26 cellular contexts compared by ENCODE assay signal in the genomic region with DNA sequence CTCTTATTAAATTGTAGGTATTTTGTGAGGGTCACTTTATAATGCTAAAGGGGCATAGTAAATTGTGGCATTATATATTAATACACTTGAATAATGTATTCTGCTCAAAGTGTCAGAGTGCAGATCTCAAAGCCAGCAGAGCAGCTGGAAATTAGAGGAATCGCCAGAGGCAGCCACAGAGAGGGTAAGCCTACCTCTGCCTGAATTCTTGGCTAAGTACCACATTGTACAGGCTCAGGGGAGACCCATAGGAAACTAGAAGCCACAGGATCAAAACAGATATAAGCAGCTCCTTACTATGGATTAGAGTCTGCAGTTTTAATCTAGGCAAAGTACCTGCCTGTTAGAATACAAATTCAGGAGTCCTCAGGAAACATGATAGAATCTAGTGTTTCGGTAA.
"Had no signal": no experiment of that assay in that cellular context is flagged by ENCODE, and none has a peak within 500 bp of the region (broad histone marks: within the 10 kb centered on the region; RNA-seq: fewer than 3 reads in every experiment).

No MANE protein-coding gene starts in this region.

- H3K4me1 Mint-ChIP-seq: activated B cell treated with CpG ODN at 0.5 μM for 24 hours, natural killer cell had no signal

- H3K4me3 Mint-ChIP-seq: activated B cell treated with CpG ODN at 0.5 μM for 24 hours; activated CD8-positive, alpha-beta T cell treated with anti-CD3 and anti-CD28 coated beads for 36 hours; activated naive CD4-positive, alpha-beta T cell treated with anti-CD3 and anti-CD28 coated beads, Interleukin-2, amount 50 U/mL, for 24 hours; activated naive CD8-positive, alpha-beta T cell treated with anti-CD3 and anti-CD28 coated beads, Interleukin-2, amount 50 U/mL, for 24 hours; immature natural killer cell; natural killer cell; stimulated activated naive B cell treated with anti-CD40 and anti-IgM and Interleukin-4, amounts not matched to agents 10 μg/mL and 1 μg/mL and 100 μg/mL, for 72 hours had no signal

- H3K4me1 ChIP-seq: breast epithelium, stomach, thyroid gland, vagina had no signal

- DNase-seq: activated B cell treated with CpG ODN at 0.5 μM for 24 hours; activated CD4-positive, alpha-beta T cell treated with anti-CD3 and anti-CD28 coated beads, Interleukin-2, amount 50 U/mL, for 1 hour; activated CD8-positive, alpha-beta T cell treated with anti-CD3 and anti-CD28 coated beads for 36 hours; activated naive CD8-positive, alpha-beta T cell treated with anti-CD3 and anti-CD28 coated beads, Interleukin-2, amount 50 U/mL, for 24 hours; activated T-cell treated with anti-CD3 and anti-CD28 coated beads, Interleukin-2, amount 50 U/mL, for 48 hours; amygdala; central memory CD4-positive, alpha-beta T cell; head of caudate nucleus; hippocampal formation; immature natural killer cell; kidney; left colon; natural killer cell; posterior cingulate gyrus; right cardiac atrium; stimulated activated CD4-positive, alpha-beta T cell treated with anti-CD3 and anti-CD28 coated beads, Interleukin-15, amount 100 ng/mL, for 24 hours; stimulated activated CD4-positive, alpha-beta T cell treated with anti-CD3 and anti-CD28 coated beads, Interleukin-2, amount 100 ng/mL, for 24 hours; stimulated activated naive B cell treated with anti-CD40 and anti-IgM and Interleukin-4, amounts not matched to agents 10 μg/mL and 1 μg/mL and 100 μg/mL, for 72 hours; stomach; thyroid gland; upper lobe of left lung had no signal

- H3K27ac Mint-ChIP-seq: activated B cell treated with CpG ODN at 0.5 μM for 24 hours; activated CD8-positive, alpha-beta T cell treated with anti-CD3 and anti-CD28 coated beads for 36 hours; activated naive CD4-positive, alpha-beta T cell treated with anti-CD3 and anti-CD28 coated beads, Interleukin-2, amount 50 U/mL, for 24 hours; activated naive CD8-positive, alpha-beta T cell treated with anti-CD3 and anti-CD28 coated beads, Interleukin-2, amount 50 U/mL, for 24 hours; activated T-helper 2 cell treated with anti-CD3 and anti-CD28 coated beads, Interferon-gamma antibody, Interleukin-2, Interleukin-4, amounts not matched to agents 10 μg/mL and 5 μg/mL and 100 μg/mL, durations not matched to agents 14 hours and 24 hours and 36 hours; immature natural killer cell; natural killer cell; stimulated activated naive B cell treated with anti-CD40 and anti-IgM and Interleukin-4, amounts not matched to agents 10 μg/mL and 1 μg/mL and 100 μg/mL, for 72 hours had no signal

- H3K4me3 ChIP-seq: breast epithelium, stomach, thyroid gland, upper lobe of left lung, vagina had no signal

- H3K27me3 Mint-ChIP-seq: activated B cell treated with CpG ODN at 0.5 μM for 24 hours; activated CD8-positive, alpha-beta T cell treated with anti-CD3 and anti-CD28 coated beads for 36 hours; activated naive CD4-positive, alpha-beta T cell treated with anti-CD3 and anti-CD28 coated beads, Interleukin-2, amount 50 U/mL, for 24 hours; activated naive CD8-positive, alpha-beta T cell treated with anti-CD3 and anti-CD28 coated beads, Interleukin-2, amount 50 U/mL, for 24 hours; stimulated activated naive B cell treated with anti-CD40 and anti-IgM and Interleukin-4, amounts not matched to agents 10 μg/mL and 1 μg/mL and 100 μg/mL, for 72 hours had no signal

- H3K36me3 Mint-ChIP-seq: natural killer cell had no signal

- H3K27me3 ChIP-seq: breast epithelium, stomach, thyroid gland, upper lobe of left lung, vagina had no signal

- H3K36me3 ChIP-seq: breast epithelium, thyroid gland, upper lobe of left lung, vagina had no signal

- H3K9me3 Mint-ChIP-seq: activated B cell treated with CpG ODN at 0.5 μM for 24 hours; activated CD8-positive, alpha-beta T cell treated with anti-CD3 and anti-CD28 coated beads for 36 hours; activated naive CD4-positive, alpha-beta T cell treated with anti-CD3 and anti-CD28 coated beads, Interleukin-2, amount 50 U/mL, for 24 hours; activated naive CD8-positive, alpha-beta T cell treated with anti-CD3 and anti-CD28 coated beads, Interleukin-2, amount 50 U/mL, for 24 hours; activated T-helper 2 cell treated with anti-CD3 and anti-CD28 coated beads, Interferon-gamma antibody, Interleukin-2, Interleukin-4, amounts not matched to agents 10 μg/mL and 5 μg/mL and 100 μg/mL, durations not matched to agents 14 hours and 24 hours and 36 hours; immature natural killer cell; natural killer cell; stimulated activated naive B cell treated with anti-CD40 and anti-IgM and Interleukin-4, amounts not matched to agents 10 μg/mL and 1 μg/mL and 100 μg/mL, for 72 hours had no signal

- H3K27ac ChIP-seq: breast epithelium, stomach, thyroid gland, upper lobe of left lung, vagina had no signal

- H3K9me3 ChIP-seq: breast epithelium, stomach, thyroid gland, upper lobe of left lung, vagina had no signal

- ATAC-seq: activated CD8-positive, alpha-beta T cell treated with anti-CD3 and anti-CD28 coated beads for 36 hours; activated naive CD8-positive, alpha-beta T cell treated with anti-CD3 and anti-CD28 coated beads, Interleukin-2, amount 50 U/mL, for 24 hours; esophagus mucosa; left colon; natural killer cell; right cardiac atrium; stimulated activated naive B cell treated with anti-CD40 and anti-IgM and Interleukin-4, amounts not matched to agents 10 μg/mL and 1 μg/mL and 100 μg/mL, for 72 hours had no signal
